Comparison of ENCODE assay signal across 1 cellular context in the genomic region with DNA sequence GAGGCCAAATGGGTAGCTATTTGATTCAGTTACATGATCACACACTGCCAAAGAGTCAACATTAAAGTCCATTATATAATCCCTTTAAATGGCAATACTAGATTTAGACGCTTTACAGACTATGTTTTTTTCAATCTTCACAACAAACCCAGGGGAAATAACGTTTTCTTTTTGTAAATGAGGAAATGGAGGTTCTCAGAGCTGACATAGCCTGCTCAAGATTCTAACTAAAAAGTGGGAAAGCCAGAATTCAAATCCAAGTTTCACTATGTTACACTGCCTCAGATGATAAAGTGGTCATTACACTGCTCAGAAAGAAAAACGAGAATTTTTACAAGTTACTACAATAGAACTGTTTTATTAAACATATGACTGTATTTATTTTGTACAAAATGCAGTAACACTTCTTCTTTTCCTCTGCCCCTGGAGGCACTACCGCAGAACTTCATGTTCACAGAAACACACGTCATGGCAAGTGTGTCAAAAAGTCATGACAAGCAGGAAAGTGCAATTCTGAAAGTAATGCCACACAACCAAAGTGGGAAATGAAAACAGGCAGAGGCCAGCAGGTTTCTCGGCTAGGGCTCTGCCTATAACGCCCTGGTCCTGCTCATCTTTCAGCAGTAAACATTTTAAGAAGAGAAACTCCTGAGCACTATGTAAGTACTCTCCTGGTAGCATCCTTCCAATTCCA.
TF ChIP-seq lines count a peak whose summit lies in the region.

No MANE protein-coding gene starts in this region.

TF ChIP-seq in K562, 482 proteins besides CTCF, POLR2A, EP300 and RAD21 (continued from another document):
- no peak; the same call in 1 of the 2 replicates for TF ChIP-seq RBFOX2 (IDR thresholded peaks at IDR 0.05; ENCODE audit: low read depth, low read length)
- TF ChIP-seq CBX5 (IDR thresholded peaks at IDR 0.05; ENCODE audit: borderline replicate concordance, low read depth) = no peak
- TF ChIP-seq TFE3 (CRISPR knock-in tag; IDR thresholded peaks at IDR 0.05) = no peak
- TF ChIP-seq ZBTB26 (CRISPR knock-in tag; IDR thresholded peaks at IDR 0.05) = no peak
- TF ChIP-seq TCF7 (IDR thresholded peaks at IDR 0.05; ENCODE audit: borderline replicate concordance) = no peak
- TF ChIP-seq ILF3 (IDR thresholded peaks at IDR 0.05; ENCODE audit: borderline replicate concordance) = no peak
- TF ChIP-seq SOX6 (IDR thresholded peaks at IDR 0.05) = no peak
- TF ChIP-seq CC2D1A (IDR thresholded peaks at IDR 0.05) = no peak
- TF ChIP-seq RFX5 (IDR thresholded peaks at IDR 0.05; ENCODE audit: low read depth, low read length) = no peak
- TF ChIP-seq POU5F1 (IDR thresholded peaks at IDR 0.05; ENCODE audit: borderline replicate concordance, low read depth, low read length, partially characterized antibody) = no peak
